26 cellular contexts compared by ENCODE assay signal in the genomic region with DNA sequence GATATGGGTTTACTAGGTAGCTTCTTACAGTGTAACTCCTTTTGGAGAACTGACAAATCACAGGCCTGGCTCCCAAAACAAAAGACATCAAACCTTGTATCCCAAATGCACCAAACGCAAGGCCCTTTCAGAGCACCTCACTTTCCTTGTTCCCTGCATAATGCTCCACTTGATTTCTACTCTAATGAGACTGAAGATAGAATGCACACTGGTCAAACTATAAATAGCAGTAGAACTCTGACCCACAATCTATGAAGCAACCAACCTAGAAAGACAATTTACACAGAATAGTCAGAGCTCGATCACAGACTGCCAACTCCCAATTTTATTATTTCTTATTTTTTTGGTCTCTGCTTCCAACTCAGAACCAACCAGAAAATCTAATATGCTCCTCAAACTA.
"Had no signal": no experiment of that assay in that cellular context is flagged by ENCODE, and none has a peak within 500 bp of the region (broad histone marks: within the 10 kb centered on the region; RNA-seq: fewer than 3 reads in every experiment).

No MANE protein-coding gene starts in this region.

- H3K4me2 ChIP-seq: smooth muscle cell had no signal

- H3K27me3 ChIP-seq: dorsolateral prefrontal cortex, gastroesophageal sphincter, heart right ventricle, neutrophil, pancreas, thyroid gland, vagina had no signal

- ATAC-seq: esophagus mucosa; gastroesophageal sphincter; left colon; natural killer cell; pancreas; sciatic nerve; stimulated activated naive CD8-positive, alpha-beta T cell treated with anti-CD3 and anti-CD28 coated beads, Interleukin-15, amount 100 ng/mL, for 72 hours had no signal

- DNase-seq: cerebellar nuclear complex; dorsolateral prefrontal cortex; effector CD4-positive, alpha-beta T cell; foreskin fibroblast; heart right ventricle; hippocampal formation; islet precursor cell; kidney glomerular epithelial cell; left colon; natural killer cell; pancreas; stimulated activated CD4-positive, alpha-beta T cell treated with anti-CD3 and anti-CD28 coated beads, Interleukin-12 subunit alpha, Interleukin-12 subunit beta, amount 100 ng/mL, for 4 hours; stimulated activated CD4-positive, alpha-beta T cell treated with anti-CD3 and anti-CD28 coated beads, Interleukin-1b, Interleukin-23, amount 100 ng/mL, for 48 hours; stimulated activated CD4-positive, alpha-beta T cell treated with anti-CD3 and anti-CD28 coated beads, Interleukin-4, amount 100 ng/mL, for 1 hour; stimulated activated CD8-positive, alpha-beta memory T cell treated with anti-CD3 and anti-CD28 coated beads, Interleukin-4, amount 100 ng/mL, for 48 hours; stimulated activated naive CD4-positive, alpha-beta T cell; stimulated activated naive CD8-positive, alpha-beta T cell treated with anti-CD3 and anti-CD28 coated beads, Interleukin-15, amount 100 ng/mL, for 72 hours; thyroid gland; trophoblast cell had no signal

- H3K9me3 ChIP-seq: gastroesophageal sphincter, neutrophil, pancreas, thyroid gland, vagina had no signal

- H3K4me1 ChIP-seq: pancreas, thyroid gland, vagina had no signal

- H3K4me3 ChIP-seq: dorsolateral prefrontal cortex, gastroesophageal sphincter, heart right ventricle, pancreas, smooth muscle cell, thyroid gland, vagina had no signal

- H3K27ac ChIP-seq: epithelial cell of prostate, gastroesophageal sphincter, neutrophil, pancreas, thyroid gland, vagina had no signal

- H3K36me3 ChIP-seq: gastroesophageal sphincter, heart right ventricle, neutrophil, pancreas, thyroid gland, vagina had no signal
